24 cellular contexts compared by ENCODE assay signal in genomic region chr1:84762664-84763063, GRCh38.
DNase-seq lines count a peak whose midpoint lies in the region; ATAC-seq, FAIRE-seq and TF ChIP-seq lines count a peak whose summit lies in the region.
"Had no signal": no experiment of that assay in that cellular context is flagged by ENCODE, and none has a peak within 500 bp of the region (broad histone marks: within the 10 kb centered on the region; RNA-seq: fewer than 3 reads in every experiment).

No MANE protein-coding gene starts in this region.

- no peak for FAIRE-seq in small intestine (lab: Jason Lieb, UNC)
- FAIRE-seq: A204.1, GM12878 had no signal

- H3K27me3 Mint-ChIP-seq in T-cell: peaks cover 22 to 25% of the 10 kb centered on the region in 2 donors

- H3K27ac ChIP-seq in right cardiac atrium (ENCODE audit: low read length) (no peak overlapping the region), small intestine (ENCODE audit: low read depth in 1 of 2, low read length in 1 of 2) (no peak overlapping the region)
- H3K27ac ChIP-seq: 22Rv1, BLaER1, C4-2B had no signal

- no peak overlapping the region for H3K4me3 Mint-ChIP-seq in T-cell
- H3K4me3 Mint-ChIP-seq: B cell; CD4-positive, CD25-positive, alpha-beta regulatory T cell; CD8-positive, alpha-beta T cell had no signal

- H3K36me3 Mint-ChIP-seq in T-cell: no peaks in the 10 kb centered on the region
- H3K36me3 Mint-ChIP-seq: CD4-positive, CD25-positive, alpha-beta regulatory T cell; CD8-positive, alpha-beta T cell had no signal

- intact Hi-C loops in right cardiac atrium (cut with DNase I) (no loop called here), left ventricle myocardium superior (cut with micrococcal nuclease) (no loop called here)

- POLR2A ChIA-PET in T-cell (lab: Charles Lee): no interaction called here

- no peak overlapping the region for H3K27ac Mint-ChIP-seq in T-cell
- H3K27ac Mint-ChIP-seq: B cell; CD4-positive, CD25-positive, alpha-beta regulatory T cell; CD8-positive, alpha-beta T cell had no signal

- no peaks in the 10 kb centered on the region for H3K9me3 Mint-ChIP-seq in T-cell
- H3K9me3 Mint-ChIP-seq: CD4-positive, CD25-positive, alpha-beta regulatory T cell; CD8-positive, alpha-beta T cell had no signal

- H3K4me1 Mint-ChIP-seq in T-cell: peaks cover 6 to 10% (median 7%) of the 10 kb centered on the region in 3 donors

- H3K4me3 ChIP-seq in right cardiac atrium (ENCODE audit: low read length): no peak overlapping the region
- no peak overlapping the region for H3K4me3 ChIP-seq in fibroblast of pulmonary artery (replicated peaks; ENCODE audit: low read depth, low read length)
- no peak overlapping the region for H3K4me3 ChIP-seq in small intestine (ENCODE audit: low read depth in 1 of 2, low read length in 2 of 2)
- no peak overlapping the region for H3K4me3 ChIP-seq in MG63
- H3K4me3 ChIP-seq: BLaER1, GM12878 had no signal

- CTCF ChIA-PET in T-cell (lab: Charles Lee): interaction anchor here (0.7 to 1.6 kb wide), 4 partner anchors 9 to 829 kb away, joined by 3 to 6 read pairs (median 3); no protein-coding TSS in a partner anchor

- TF ChIP-seq CTCF in fibroblast of pulmonary artery (IDR thresholded peaks at IDR 0.05; ENCODE audit: low read length, missing control alignments): no peak

- H3K36me3 ChIP-seq in small intestine (ENCODE audit: control insufficient read depth in 2 of 2, insufficient read depth in 2 of 2, low read length in 2 of 2) (no peaks in the 10 kb centered on the region), MG63 (no peaks in the 10 kb centered on the region)
- H3K36me3 ChIP-seq: BLaER1 had no signal

- H3K4me1 ChIP-seq in right cardiac atrium (ENCODE audit: control insufficient read depth, insufficient read depth, low read length) (no peaks in the 10 kb centered on the region), small intestine (ENCODE audit: control insufficient read depth in 2 of 2, insufficient read depth in 1 of 2, low read depth in 1 of 2, low read length in 1 of 2) (no peaks in the 10 kb centered on the region)
- H3K4me1 ChIP-seq: Caco-2 had no signal

- WGBS in right cardiac atrium: 58% methylated on average over 5 of the region's 5 CpGs
- WGBS in small intestine, 3 donors: 23 to 61% (median 26%) methylated on average over 5 of the region's 5 CpGs

- H3K9me3 ChIP-seq in right cardiac atrium (ENCODE audit: control insufficient read depth, low read length): no peaks in the 10 kb centered on the region
- no peaks in the 10 kb centered on the region for H3K9me3 ChIP-seq in small intestine (ENCODE audit: control insufficient read depth, low read depth)
- no peaks in the 10 kb centered on the region for H3K9me3 ChIP-seq in MG63
- H3K9me3 ChIP-seq: BLaER1, Caco-2 had no signal

- H3K27me3 ChIP-seq in right cardiac atrium (ENCODE audit: control insufficient read depth, insufficient read depth) (no peaks in the 10 kb centered on the region), small intestine (ENCODE audit: control insufficient read depth in 2 of 2, insufficient read depth in 2 of 2, low read length in 2 of 2) (no peaks in the 10 kb centered on the region), MG63 (no peaks in the 10 kb centered on the region)
- H3K27me3 ChIP-seq: BLaER1 had no signal

- ATAC-seq in right cardiac atrium (peak; percentile 66 to 90), left ventricle myocardium superior (no peak), HG02678 (IDR thresholded peaks at IDR 0.05; ENCODE audit: unreplicated experiment) (no peak), T-cell (replicated peaks in 1 of 4) (no peak), HG02970 (IDR thresholded peaks at IDR 0.05; ENCODE audit: low FRiP score, unreplicated experiment) (no peak)
- ATAC-seq: CD8-positive, alpha-beta T cell; GM12878 had no signal

- DNase-seq in right cardiac atrium: no peak
- no peak for DNase-seq in left ventricle myocardium superior
- peak; percentile 51 for DNase-seq in fibroblast of pulmonary artery (ENCODE audit: low read depth)
- peak; percentile 7 for DNase-seq in small intestine
- no peak for DNase-seq in MG63
- DNase-seq in T-cell: no peak
- DNase-seq: Caco-2; CD4-positive, CD25-positive, alpha-beta regulatory T cell; CD8-positive, alpha-beta T cell; DMS 273 treated with DMSO at 0.1 percent for 48 hours; DMS79; EL; GDM1; GOT3; H7; HCEC 1CT had no signal

Comparison
In these comparisons a context has a peak if more than half of its experiments do, and no peak if none do; other contexts are left out.
1. ATAC-seq: peak in right cardiac atrium (2 of 2); none in left ventricle myocardium superior (single experiment), HG02678 (single experiment), T-cell (0 of 4) and HG02970 (single experiment).
2. DNase-seq: peak in fibroblast of pulmonary artery (single experiment) and small intestine (single experiment); none in right cardiac atrium (0 of 3), left ventricle myocardium superior (single experiment), MG63 (single experiment) and T-cell (0 of 34).